ENCODE assay signal across 11 cellular contexts in genomic region chr11:85109141-85109540, GRCh38.
DNase-seq lines count a peak whose midpoint lies in the region; ATAC-seq lines count a peak whose summit lies in the region.
"Had no signal": no experiment of that assay in that cellular context is flagged by ENCODE, and none has a peak within 500 bp of the region (broad histone marks: within the 10 kb centered on the region; RNA-seq: fewer than 3 reads in every experiment).

No MANE protein-coding gene starts in this region.

- peaks cover 5% of the 10 kb centered on the region for H3K9me3 Mint-ChIP-seq in memory B cell
- H3K9me3 Mint-ChIP-seq in activated naive CD4-positive, alpha-beta T cell treated with anti-CD3 and anti-CD28 coated beads, Interleukin-2, amount 50 U/mL, for 72 hours = peaks cover 26 to 33% of the 10 kb centered on the region in 2 donors

- ATAC-seq in GM19023 (IDR thresholded peaks at IDR 0.05; ENCODE audit: unreplicated experiment) (peak; percentile 52), GM21737 (IDR thresholded peaks at IDR 0.05; ENCODE audit: unreplicated experiment) (peak; percentile 73), HG03108 (IDR thresholded peaks at IDR 0.05; ENCODE audit: unreplicated experiment) (peak; percentile 61), memory B cell (ENCODE audit: low read depth) (no peak)
- no peak for ATAC-seq in activated naive CD4-positive, alpha-beta T cell treated with anti-CD3 and anti-CD28 coated beads, Interleukin-2, amount 50 U/mL, for 72 hours
- ATAC-seq: PC-3 had no signal

- H3K27ac Mint-ChIP-seq in memory B cell = peak overlapping the region; percentile 82
- H3K27ac Mint-ChIP-seq in activated naive CD4-positive, alpha-beta T cell treated with anti-CD3 and anti-CD28 coated beads, Interleukin-2, amount 50 U/mL, for 72 hours = no peak overlapping the region

- H3K36me3 Mint-ChIP-seq in memory B cell = peaks cover 2% of the 10 kb centered on the region
- peaks cover 0 to 10% of the 10 kb centered on the region in 2 donors for H3K36me3 Mint-ChIP-seq in activated naive CD4-positive, alpha-beta T cell treated with anti-CD3 and anti-CD28 coated beads, Interleukin-2, amount 50 U/mL, for 72 hours

- H3K4me3 Mint-ChIP-seq in memory B cell = peak overlapping the region; percentile 41

- no peaks in the 10 kb centered on the region for H3K27me3 Mint-ChIP-seq in memory B cell

- no peak for DNase-seq in memory B cell (ENCODE audit: low spot score in 2 of 2)
- DNase-seq in DMS53 (lab: John Stamatoyannopoulos, UW) = no peak
- no peak for DNase-seq in activated naive CD4-positive, alpha-beta T cell treated with anti-CD3 and anti-CD28 coated beads, Interleukin-2, amount 50 U/mL, for 72 hours (ENCODE audit: low spot score in 2 of 2)
- no peak for DNase-seq in stimulated activated CD4-positive, alpha-beta T cell treated with anti-CD3 and anti-CD28 coated beads, Interleukin-2, amount 100 ng/mL, for 48 hours
- DNase-seq: NCI-H2081, PC-3, retina, T-helper 9 cell had no signal

- H3K4me1 Mint-ChIP-seq in memory B cell = peaks cover 31% of the 10 kb centered on the region

Comparison
In these comparisons a context has a peak if more than half of its experiments do, and no peak if none do; other contexts are left out.
1. ATAC-seq: peak in GM19023 (single experiment), GM21737 (single experiment) and HG03108 (single experiment); none in memory B cell (single experiment) and activated naive CD4-positive, alpha-beta T cell treated with anti-CD3 and anti-CD28 coated beads, Interleukin-2, amount 50 U/mL, for 72 hours (0 of 2).